1 cellular context compared by ENCODE assay signal in the genomic region with DNA sequence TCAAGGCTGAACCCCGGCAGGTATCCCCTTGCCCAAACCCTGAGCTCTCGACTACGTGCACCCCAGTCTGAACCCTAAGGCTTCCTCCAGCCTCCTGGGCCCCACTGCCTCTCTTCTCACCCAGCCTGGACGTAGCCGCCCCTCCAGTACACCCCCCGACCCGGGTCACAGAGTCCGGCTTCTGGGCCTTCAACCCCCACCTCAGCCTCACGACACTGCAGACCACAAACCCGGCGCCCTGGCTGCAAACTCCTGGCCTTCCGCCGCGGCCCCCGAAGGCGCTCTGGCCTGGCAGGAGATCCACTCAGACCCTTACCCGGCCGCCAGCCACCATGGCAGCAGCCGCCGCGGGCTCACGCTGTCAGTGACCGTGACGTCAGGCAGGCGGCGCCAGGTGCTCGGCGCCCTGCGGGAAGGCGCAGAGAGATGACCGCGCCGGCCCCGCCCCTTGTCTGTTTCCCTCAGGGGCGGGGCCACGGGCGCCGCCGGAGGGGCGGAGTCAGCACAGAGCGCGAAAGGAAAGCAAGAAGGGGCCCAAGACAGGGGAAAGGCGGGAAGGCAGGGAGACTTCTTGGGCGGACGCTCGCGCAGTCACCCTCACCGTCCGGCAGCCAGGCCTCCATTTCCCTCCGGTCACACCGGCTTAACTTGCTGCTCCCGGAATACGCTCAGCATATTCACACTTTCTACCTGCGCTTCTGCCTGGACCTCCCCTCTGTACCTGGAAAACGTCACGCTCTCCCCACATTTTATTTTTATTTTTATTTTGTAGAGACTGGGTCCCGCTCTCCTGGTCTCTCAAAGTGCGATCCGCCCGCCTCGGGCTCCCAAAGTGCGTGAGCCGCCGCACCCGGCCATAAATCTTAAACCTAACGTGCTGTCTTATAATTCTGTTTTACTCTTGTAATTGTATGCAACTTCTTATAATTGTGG.
TF ChIP-seq lines count a peak whose summit lies in the region.

A gene with protein sequence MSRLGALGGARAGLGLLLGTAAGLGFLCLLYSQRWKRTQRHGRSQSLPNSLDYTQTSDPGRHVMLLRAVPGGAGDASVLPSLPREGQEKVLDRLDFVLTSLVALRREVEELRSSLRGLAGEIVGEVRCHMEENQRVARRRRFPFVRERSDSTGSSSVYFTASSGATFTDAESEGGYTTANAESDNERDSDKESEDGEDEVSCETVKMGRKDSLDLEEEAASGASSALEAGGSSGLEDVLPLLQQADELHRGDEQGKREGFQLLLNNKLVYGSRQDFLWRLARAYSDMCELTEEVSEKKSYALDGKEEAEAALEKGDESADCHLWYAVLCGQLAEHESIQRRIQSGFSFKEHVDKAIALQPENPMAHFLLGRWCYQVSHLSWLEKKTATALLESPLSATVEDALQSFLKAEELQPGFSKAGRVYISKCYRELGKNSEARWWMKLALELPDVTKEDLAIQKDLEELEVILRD (minus strand): TSS at position 372 of the 933 bp plus-strand sequence. CDS start 471 bp downstream, outside the sequence.

TF ChIP-seq in HepG2, 621 proteins besides CTCF, POLR2A, EP300 and RAD21 (continued from another document and continues in another):
- TF ChIP-seq, protein P1, sequence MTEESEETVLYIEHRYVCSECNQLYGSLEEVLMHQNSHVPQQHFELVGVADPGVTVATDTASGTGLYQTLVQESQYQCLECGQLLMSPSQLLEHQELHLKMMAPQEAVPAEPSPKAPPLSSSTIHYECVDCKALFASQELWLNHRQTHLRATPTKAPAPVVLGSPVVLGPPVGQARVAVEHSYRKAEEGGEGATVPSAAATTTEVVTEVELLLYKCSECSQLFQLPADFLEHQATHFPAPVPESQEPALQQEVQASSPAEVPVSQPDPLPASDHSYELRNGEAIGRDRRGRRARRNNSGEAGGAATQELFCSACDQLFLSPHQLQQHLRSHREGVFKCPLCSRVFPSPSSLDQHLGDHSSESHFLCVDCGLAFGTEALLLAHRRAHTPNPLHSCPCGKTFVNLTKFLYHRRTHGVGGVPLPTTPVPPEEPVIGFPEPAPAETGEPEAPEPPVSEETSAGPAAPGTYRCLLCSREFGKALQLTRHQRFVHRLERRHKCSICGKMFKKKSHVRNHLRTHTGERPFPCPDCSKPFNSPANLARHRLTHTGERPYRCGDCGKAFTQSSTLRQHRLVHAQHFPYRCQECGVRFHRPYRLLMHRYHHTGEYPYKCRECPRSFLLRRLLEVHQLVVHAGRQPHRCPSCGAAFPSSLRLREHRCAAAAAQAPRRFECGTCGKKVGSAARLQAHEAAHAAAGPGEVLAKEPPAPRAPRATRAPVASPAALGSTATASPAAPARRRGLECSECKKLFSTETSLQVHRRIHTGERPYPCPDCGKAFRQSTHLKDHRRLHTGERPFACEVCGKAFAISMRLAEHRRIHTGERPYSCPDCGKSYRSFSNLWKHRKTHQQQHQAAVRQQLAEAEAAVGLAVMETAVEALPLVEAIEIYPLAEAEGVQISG (CRISPR knock-in tag; IDR thresholded peaks at IDR 0.05), result peak; percentile 79
- TF ChIP-seq HNRNPH1 (optimal IDR thresholded peaks at IDR 0.05; ENCODE audit: low read depth, low read length) (no peak), SP5 (CRISPR knock-in tag; IDR thresholded peaks at IDR 0.05; ENCODE audit: borderline replicate concordance, low read depth) (peak; percentile 89), HCFC1 (IDR thresholded peaks at IDR 0.05; ENCODE audit: low read depth, low read length) (peak; percentile 72), JUNB (CRISPR knock-in tag; IDR thresholded peaks at IDR 0.05; ENCODE audit: borderline replicate concordance) (no peak), ZEB1 (IDR thresholded peaks at IDR 0.05; ENCODE audit: insufficient replicate concordance, low read depth) (no peak), ZNF737 (CRISPR knock-in tag; IDR thresholded peaks at IDR 0.05; ENCODE audit: borderline replicate concordance) (no peak), CHCHD3 (CRISPR knock-in tag; IDR thresholded peaks at IDR 0.05) (no peak), ZNF782 (CRISPR knock-in tag; IDR thresholded peaks at IDR 0.05; ENCODE audit: borderline replicate concordance) (peak; percentile 66; the same call in 1 of the 2 replicates), ZNF709 (CRISPR knock-in tag; IDR thresholded peaks at IDR 0.05) (0 out of 2 replicates have a peak, but pooled peaks have one; percentile 74), MYC (CRISPR knock-in tag; IDR thresholded peaks at IDR 0.05; ENCODE audit: borderline replicate concordance) (peak; percentile 76; the same call in 1 of the 2 replicates), ZNF569 (CRISPR knock-in tag; IDR thresholded peaks at IDR 0.05; ENCODE audit: borderline replicate concordance) (no peak), ZNF530 (CRISPR knock-in tag; IDR thresholded peaks at IDR 0.05; ENCODE audit: low read depth) (no peak), SOX6 (IDR thresholded peaks at IDR 0.05) (no peak), SOX6 (CRISPR knock-in tag; IDR thresholded peaks at IDR 0.05) (no peak; the same call in 1 of the 2 replicates), HOXD1 (CRISPR knock-in tag; IDR thresholded peaks at IDR 0.05) (peak; percentile 22; the same call in 1 of the 2 replicates), CCDC6 (CRISPR knock-in tag; IDR thresholded peaks at IDR 0.05) (no peak), PAF1 (CRISPR knock-in tag; IDR thresholded peaks at IDR 0.05) (no peak), ZBTB1 (CRISPR knock-in tag; IDR thresholded peaks at IDR 0.05; ENCODE audit: borderline replicate concordance) (no peak), ZNF329 (CRISPR knock-in tag; IDR thresholded peaks at IDR 0.05; ENCODE audit: low read depth) (no peak), HOXA9 (CRISPR knock-in tag; IDR thresholded peaks at IDR 0.05; ENCODE audit: borderline replicate concordance) (no peak), NFRKB (IDR thresholded peaks at IDR 0.05) (no peak), KAT8 (CRISPR knock-in tag; IDR thresholded peaks at IDR 0.05) (peak; percentile 95), ZNF674 (CRISPR knock-in tag; IDR thresholded peaks at IDR 0.05; ENCODE audit: low read depth) (no peak)
- TF ChIP-seq, protein P2, sequence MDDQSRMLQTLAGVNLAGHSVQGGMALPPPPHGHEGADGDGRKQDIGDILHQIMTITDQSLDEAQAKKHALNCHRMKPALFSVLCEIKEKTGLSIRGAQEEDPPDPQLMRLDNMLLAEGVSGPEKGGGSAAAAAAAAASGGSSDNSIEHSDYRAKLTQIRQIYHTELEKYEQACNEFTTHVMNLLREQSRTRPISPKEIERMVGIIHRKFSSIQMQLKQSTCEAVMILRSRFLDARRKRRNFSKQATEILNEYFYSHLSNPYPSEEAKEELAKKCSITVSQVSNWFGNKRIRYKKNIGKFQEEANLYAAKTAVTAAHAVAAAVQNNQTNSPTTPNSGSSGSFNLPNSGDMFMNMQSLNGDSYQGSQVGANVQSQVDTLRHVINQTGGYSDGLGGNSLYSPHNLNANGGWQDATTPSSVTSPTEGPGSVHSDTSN (CRISPR knock-in tag; IDR thresholded peaks at IDR 0.05; ENCODE audit: borderline replicate concordance), result no peak
- TF ChIP-seq, protein P3, sequence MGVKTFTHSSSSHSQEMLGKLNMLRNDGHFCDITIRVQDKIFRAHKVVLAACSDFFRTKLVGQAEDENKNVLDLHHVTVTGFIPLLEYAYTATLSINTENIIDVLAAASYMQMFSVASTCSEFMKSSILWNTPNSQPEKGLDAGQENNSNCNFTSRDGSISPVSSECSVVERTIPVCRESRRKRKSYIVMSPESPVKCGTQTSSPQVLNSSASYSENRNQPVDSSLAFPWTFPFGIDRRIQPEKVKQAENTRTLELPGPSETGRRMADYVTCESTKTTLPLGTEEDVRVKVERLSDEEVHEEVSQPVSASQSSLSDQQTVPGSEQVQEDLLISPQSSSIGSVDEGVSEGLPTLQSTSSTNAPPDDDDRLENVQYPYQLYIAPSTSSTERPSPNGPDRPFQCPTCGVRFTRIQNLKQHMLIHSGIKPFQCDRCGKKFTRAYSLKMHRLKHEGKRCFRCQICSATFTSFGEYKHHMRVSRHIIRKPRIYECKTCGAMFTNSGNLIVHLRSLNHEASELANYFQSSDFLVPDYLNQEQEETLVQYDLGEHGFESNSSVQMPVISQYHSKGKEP (CRISPR knock-in tag; IDR thresholded peaks at IDR 0.05), result no peak
- TF ChIP-seq, protein P4, sequence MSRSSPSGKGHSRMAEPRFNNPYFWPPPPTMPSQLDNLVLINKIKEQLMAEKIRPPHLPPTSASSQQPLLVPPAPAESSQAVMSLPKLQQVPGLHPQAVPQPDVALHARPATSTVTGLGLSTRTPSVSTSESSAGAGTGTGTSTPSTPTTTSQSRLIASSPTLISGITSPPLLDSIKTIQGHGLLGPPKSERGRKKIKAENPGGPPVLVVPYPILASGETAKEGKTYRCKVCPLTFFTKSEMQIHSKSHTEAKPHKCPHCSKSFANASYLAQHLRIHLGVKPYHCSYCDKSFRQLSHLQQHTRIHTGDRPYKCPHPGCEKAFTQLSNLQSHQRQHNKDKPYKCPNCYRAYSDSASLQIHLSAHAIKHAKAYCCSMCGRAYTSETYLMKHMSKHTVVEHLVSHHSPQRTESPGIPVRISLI (CRISPR knock-in tag; IDR thresholded peaks at IDR 0.05; ENCODE audit: borderline replicate concordance), result 0 out of 2 replicates have a peak, but pooled peaks have one; percentile 23
- TF ChIP-seq, protein P5, sequence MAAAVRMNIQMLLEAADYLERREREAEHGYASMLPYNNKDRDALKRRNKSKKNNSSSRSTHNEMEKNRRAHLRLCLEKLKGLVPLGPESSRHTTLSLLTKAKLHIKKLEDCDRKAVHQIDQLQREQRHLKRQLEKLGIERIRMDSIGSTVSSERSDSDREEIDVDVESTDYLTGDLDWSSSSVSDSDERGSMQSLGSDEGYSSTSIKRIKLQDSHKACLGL (CRISPR knock-in tag; IDR thresholded peaks at IDR 0.05), result peak; percentile 54; the same call in 1 of the 2 replicates
- TF ChIP-seq, protein P6, sequence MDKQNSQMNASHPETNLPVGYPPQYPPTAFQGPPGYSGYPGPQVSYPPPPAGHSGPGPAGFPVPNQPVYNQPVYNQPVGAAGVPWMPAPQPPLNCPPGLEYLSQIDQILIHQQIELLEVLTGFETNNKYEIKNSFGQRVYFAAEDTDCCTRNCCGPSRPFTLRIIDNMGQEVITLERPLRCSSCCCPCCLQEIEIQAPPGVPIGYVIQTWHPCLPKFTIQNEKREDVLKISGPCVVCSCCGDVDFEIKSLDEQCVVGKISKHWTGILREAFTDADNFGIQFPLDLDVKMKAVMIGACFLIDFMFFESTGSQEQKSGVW (CRISPR knock-in tag; IDR thresholded peaks at IDR 0.05; ENCODE audit: borderline replicate concordance), result no peak
- TF ChIP-seq, protein P7, sequence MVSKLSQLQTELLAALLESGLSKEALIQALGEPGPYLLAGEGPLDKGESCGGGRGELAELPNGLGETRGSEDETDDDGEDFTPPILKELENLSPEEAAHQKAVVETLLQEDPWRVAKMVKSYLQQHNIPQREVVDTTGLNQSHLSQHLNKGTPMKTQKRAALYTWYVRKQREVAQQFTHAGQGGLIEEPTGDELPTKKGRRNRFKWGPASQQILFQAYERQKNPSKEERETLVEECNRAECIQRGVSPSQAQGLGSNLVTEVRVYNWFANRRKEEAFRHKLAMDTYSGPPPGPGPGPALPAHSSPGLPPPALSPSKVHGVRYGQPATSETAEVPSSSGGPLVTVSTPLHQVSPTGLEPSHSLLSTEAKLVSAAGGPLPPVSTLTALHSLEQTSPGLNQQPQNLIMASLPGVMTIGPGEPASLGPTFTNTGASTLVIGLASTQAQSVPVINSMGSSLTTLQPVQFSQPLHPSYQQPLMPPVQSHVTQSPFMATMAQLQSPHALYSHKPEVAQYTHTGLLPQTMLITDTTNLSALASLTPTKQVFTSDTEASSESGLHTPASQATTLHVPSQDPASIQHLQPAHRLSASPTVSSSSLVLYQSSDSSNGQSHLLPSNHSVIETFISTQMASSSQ (IDR thresholded peaks at IDR 0.05; ENCODE audit: low read depth), result no peak
- TF ChIP-seq, protein P7 (CRISPR knock-in tag; IDR thresholded peaks at IDR 0.05; ENCODE audit: borderline replicate concordance), result peak; percentile 59; the same call in 1 of the 2 replicates
- TF ChIP-seq, protein P8, sequence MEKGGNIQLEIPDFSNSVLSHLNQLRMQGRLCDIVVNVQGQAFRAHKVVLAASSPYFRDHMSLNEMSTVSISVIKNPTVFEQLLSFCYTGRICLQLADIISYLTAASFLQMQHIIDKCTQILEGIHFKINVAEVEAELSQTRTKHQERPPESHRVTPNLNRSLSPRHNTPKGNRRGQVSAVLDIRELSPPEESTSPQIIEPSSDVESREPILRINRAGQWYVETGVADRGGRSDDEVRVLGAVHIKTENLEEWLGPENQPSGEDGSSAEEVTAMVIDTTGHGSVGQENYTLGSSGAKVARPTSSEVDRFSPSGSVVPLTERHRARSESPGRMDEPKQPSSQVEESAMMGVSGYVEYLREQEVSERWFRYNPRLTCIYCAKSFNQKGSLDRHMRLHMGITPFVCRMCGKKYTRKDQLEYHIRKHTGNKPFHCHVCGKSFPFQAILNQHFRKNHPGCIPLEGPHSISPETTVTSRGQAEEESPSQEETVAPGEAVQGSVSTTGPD (CRISPR knock-in tag; IDR thresholded peaks at IDR 0.05), result no peak
- TF ChIP-seq, protein P9, sequence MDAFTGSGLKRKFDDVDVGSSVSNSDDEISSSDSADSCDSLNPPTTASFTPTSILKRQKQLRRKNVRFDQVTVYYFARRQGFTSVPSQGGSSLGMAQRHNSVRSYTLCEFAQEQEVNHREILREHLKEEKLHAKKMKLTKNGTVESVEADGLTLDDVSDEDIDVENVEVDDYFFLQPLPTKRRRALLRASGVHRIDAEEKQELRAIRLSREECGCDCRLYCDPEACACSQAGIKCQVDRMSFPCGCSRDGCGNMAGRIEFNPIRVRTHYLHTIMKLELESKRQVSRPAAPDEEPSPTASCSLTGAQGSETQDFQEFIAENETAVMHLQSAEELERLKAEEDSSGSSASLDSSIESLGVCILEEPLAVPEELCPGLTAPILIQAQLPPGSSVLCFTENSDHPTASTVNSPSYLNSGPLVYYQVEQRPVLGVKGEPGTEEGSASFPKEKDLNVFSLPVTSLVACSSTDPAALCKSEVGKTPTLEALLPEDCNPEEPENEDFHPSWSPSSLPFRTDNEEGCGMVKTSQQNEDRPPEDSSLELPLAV (CRISPR knock-in tag; conservative IDR thresholded peaks at IDR 0.05; ENCODE audit: low read depth), result no peak
- TF ChIP-seq, protein P10, sequence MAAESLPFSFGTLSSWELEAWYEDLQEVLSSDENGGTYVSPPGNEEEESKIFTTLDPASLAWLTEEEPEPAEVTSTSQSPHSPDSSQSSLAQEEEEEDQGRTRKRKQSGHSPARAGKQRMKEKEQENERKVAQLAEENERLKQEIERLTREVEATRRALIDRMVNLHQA (CRISPR knock-in tag; IDR thresholded peaks at IDR 0.05), result no peak
